Comparison of ENCODE assay signal across 1 cellular context in the genomic region with DNA sequence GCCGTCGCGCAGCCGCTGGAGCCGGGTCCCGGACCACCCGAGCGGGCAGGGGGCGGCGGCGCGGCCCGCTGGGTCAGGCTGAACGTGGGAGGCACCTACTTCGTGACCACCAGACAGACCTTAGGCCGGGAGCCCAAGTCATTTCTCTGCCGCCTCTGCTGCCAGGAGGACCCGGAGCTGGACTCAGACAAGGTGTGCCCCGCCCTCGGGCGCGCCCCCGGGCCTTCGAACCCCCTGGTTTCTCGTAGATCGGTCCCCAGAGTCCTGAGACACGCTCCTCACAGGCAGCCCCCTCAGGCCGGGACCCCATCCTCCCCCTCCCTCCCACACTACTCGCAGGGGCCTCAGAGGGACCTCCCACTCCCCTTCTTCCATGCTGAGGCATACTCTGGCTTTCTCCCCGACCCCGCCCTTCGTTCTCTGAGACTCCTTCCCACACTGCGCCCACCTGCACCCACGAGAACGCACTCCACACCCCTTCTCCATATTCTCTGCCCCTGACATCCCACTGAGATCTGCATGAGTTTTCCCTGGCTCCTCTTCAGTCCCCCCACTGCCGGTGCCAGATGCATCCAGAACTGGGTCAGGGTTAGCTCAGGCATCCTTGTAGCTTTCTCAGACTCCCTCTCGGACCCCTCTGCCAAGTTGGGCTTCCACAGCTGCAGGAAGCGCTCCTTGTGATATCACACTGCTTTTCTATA.
TF ChIP-seq lines count a peak whose summit lies in the region.

No MANE protein-coding gene starts in this region.

TF ChIP-seq in HepG2, 621 proteins besides CTCF, POLR2A, EP300 and RAD21 (continued from another document and continues in another):
- TF ChIP-seq, protein P1, sequence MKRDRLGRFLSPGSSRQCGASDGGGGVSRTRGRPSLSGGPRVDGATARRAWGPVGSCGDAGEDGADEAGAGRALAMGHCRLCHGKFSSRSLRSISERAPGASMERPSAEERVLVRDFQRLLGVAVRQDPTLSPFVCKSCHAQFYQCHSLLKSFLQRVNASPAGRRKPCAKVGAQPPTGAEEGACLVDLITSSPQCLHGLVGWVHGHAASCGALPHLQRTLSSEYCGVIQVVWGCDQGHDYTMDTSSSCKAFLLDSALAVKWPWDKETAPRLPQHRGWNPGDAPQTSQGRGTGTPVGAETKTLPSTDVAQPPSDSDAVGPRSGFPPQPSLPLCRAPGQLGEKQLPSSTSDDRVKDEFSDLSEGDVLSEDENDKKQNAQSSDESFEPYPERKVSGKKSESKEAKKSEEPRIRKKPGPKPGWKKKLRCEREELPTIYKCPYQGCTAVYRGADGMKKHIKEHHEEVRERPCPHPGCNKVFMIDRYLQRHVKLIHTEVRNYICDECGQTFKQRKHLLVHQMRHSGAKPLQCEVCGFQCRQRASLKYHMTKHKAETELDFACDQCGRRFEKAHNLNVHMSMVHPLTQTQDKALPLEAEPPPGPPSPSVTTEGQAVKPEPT (CRISPR knock-in tag; IDR thresholded peaks at IDR 0.05; ENCODE audit: low read depth): no peak
- TF ChIP-seq HNRNPL (IDR thresholded peaks at IDR 0.05; ENCODE audit: low read depth, low read length) (no peak), ZNF251 (CRISPR knock-in tag; IDR thresholded peaks at IDR 0.05) (no peak), ZNF468 (CRISPR knock-in tag; IDR thresholded peaks at IDR 0.05) (0 out of 2 replicates have a peak, but pooled peaks have one; percentile 48), ZNF264 (CRISPR knock-in tag; IDR thresholded peaks at IDR 0.05) (no peak), ZBTB20 (CRISPR knock-in tag; IDR thresholded peaks at IDR 0.05; ENCODE audit: borderline replicate concordance, low read depth) (no peak; the same call in 1 of the 2 replicates), ZNF639 (CRISPR knock-in tag; conservative IDR thresholded peaks at IDR 0.05) (no peak), ZNF552 (CRISPR knock-in tag; IDR thresholded peaks at IDR 0.05; ENCODE audit: borderline replicate concordance) (no peak), MATR3 (CRISPR knock-in tag; IDR thresholded peaks at IDR 0.05) (no peak), HNRNPLL (IDR thresholded peaks at IDR 0.05; ENCODE audit: low read depth, low read length, poor library complexity, severe bottlenecking) (no peak), ZNF567 (CRISPR knock-in tag; IDR thresholded peaks at IDR 0.05; ENCODE audit: borderline replicate concordance) (no peak), HDAC1 (CRISPR knock-in tag; IDR thresholded peaks at IDR 0.05) (no peak), ZNF34 (CRISPR knock-in tag; IDR thresholded peaks at IDR 0.05; ENCODE audit: borderline replicate concordance) (no peak), NR2F6 (IDR thresholded peaks at IDR 0.05) (no peak), NR2F6 (CRISPR knock-in tag; IDR thresholded peaks at IDR 0.05) (no peak), ZNF547 (CRISPR knock-in tag; IDR thresholded peaks at IDR 0.05) (0 out of 2 replicates have a peak, but pooled peaks have one; percentile 11), ZNF207 (IDR thresholded peaks at IDR 0.05; ENCODE audit: borderline replicate concordance) (no peak), NAIF1 (CRISPR knock-in tag; IDR thresholded peaks at IDR 0.05; ENCODE audit: borderline replicate concordance) (no peak), ZSCAN21 (CRISPR knock-in tag; IDR thresholded peaks at IDR 0.05; ENCODE audit: borderline replicate concordance) (peak; percentile 12; the same call in 1 of the 2 replicates), HOXA3 (CRISPR knock-in tag; IDR thresholded peaks at IDR 0.05) (no peak), SP2 (CRISPR knock-in tag; IDR thresholded peaks at IDR 0.05) (no peak), TMF1 (CRISPR knock-in tag; IDR thresholded peaks at IDR 0.05; ENCODE audit: low read depth) (no peak), ZSCAN12 (CRISPR knock-in tag; IDR thresholded peaks at IDR 0.05) (no peak), ZNF619 (CRISPR knock-in tag; IDR thresholded peaks at IDR 0.05) (0 out of 2 replicates have a peak, but pooled peaks have one; percentile 47), ZNF484 (CRISPR knock-in tag; IDR thresholded peaks at IDR 0.05; ENCODE audit: borderline replicate concordance, low read depth) (no peak), MLX (CRISPR knock-in tag; IDR thresholded peaks at IDR 0.05) (no peak)
- TF ChIP-seq, protein P2, sequence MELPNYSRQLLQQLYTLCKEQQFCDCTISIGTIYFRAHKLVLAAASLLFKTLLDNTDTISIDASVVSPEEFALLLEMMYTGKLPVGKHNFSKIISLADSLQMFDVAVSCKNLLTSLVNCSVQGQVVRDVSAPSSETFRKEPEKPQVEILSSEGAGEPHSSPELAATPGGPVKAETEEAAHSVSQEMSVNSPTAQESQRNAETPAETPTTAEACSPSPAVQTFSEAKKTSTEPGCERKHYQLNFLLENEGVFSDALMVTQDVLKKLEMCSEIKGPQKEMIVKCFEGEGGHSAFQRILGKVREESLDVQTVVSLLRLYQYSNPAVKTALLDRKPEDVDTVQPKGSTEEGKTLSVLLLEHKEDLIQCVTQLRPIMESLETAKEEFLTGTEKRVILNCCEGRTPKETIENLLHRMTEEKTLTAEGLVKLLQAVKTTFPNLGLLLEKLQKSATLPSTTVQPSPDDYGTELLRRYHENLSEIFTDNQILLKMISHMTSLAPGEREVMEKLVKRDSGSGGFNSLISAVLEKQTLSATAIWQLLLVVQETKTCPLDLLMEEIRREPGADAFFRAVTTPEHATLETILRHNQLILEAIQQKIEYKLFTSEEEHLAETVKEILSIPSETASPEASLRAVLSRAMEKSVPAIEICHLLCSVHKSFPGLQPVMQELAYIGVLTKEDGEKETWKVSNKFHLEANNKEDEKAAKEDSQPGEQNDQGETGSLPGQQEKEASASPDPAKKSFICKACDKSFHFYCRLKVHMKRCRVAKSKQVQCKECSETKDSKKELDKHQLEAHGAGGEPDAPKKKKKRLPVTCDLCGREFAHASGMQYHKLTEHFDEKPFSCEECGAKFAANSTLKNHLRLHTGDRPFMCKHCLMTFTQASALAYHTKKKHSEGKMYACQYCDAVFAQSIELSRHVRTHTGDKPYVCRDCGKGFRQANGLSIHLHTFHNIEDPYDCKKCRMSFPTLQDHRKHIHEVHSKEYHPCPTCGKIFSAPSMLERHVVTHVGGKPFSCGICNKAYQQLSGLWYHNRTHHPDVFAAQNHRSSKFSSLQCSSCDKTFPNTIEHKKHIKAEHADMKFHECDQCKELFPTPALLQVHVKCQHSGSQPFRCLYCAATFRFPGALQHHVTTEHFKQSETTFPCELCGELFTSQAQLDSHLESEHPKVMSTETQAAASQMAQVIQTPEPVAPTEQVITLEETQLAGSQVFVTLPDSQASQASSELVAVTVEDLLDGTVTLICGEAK (IDR thresholded peaks at IDR 0.05): no peak
- TF ChIP-seq, protein P2 (CRISPR knock-in tag; IDR thresholded peaks at IDR 0.05): 0 out of 2 replicates have a peak, but pooled peaks have one; percentile 20
- TF ChIP-seq, protein P3, sequence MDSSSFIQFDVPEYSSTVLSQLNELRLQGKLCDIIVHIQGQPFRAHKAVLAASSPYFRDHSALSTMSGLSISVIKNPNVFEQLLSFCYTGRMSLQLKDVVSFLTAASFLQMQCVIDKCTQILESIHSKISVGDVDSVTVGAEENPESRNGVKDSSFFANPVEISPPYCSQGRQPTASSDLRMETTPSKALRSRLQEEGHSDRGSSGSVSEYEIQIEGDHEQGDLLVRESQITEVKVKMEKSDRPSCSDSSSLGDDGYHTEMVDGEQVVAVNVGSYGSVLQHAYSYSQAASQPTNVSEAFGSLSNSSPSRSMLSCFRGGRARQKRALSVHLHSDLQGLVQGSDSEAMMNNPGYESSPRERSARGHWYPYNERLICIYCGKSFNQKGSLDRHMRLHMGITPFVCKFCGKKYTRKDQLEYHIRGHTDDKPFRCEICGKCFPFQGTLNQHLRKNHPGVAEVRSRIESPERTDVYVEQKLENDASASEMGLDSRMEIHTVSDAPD (CRISPR knock-in tag; IDR thresholded peaks at IDR 0.05): no peak
- TF ChIP-seq, protein P4, sequence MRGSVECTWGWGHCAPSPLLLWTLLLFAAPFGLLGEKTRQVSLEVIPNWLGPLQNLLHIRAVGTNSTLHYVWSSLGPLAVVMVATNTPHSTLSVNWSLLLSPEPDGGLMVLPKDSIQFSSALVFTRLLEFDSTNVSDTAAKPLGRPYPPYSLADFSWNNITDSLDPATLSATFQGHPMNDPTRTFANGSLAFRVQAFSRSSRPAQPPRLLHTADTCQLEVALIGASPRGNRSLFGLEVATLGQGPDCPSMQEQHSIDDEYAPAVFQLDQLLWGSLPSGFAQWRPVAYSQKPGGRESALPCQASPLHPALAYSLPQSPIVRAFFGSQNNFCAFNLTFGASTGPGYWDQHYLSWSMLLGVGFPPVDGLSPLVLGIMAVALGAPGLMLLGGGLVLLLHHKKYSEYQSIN (CRISPR knock-in tag; IDR thresholded peaks at IDR 0.05; ENCODE audit: borderline replicate concordance): no peak
- TF ChIP-seq, protein P5, sequence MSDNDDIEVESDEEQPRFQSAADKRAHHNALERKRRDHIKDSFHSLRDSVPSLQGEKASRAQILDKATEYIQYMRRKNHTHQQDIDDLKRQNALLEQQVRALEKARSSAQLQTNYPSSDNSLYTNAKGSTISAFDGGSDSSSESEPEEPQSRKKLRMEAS (IDR thresholded peaks at IDR 0.05): no peak; the same call in 1 of the 2 replicates
- TF ChIP-seq, protein P6, sequence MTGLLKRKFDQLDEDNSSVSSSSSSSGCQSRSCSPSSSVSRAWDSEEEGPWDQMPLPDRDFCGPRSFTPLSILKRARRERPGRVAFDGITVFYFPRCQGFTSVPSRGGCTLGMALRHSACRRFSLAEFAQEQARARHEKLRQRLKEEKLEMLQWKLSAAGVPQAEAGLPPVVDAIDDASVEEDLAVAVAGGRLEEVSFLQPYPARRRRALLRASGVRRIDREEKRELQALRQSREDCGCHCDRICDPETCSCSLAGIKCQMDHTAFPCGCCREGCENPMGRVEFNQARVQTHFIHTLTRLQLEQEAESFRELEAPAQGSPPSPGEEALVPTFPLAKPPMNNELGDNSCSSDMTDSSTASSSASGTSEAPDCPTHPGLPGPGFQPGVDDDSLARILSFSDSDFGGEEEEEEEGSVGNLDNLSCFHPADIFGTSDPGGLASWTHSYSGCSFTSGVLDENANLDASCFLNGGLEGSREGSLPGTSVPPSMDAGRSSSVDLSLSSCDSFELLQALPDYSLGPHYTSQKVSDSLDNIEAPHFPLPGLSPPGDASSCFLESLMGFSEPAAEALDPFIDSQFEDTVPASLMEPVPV (CRISPR knock-in tag; IDR thresholded peaks at IDR 0.05): no peak
- TF ChIP-seq, protein P7, sequence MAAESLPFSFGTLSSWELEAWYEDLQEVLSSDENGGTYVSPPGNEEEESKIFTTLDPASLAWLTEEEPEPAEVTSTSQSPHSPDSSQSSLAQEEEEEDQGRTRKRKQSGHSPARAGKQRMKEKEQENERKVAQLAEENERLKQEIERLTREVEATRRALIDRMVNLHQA (CRISPR knock-in tag; IDR thresholded peaks at IDR 0.05): no peak
- TF ChIP-seq, protein P8, sequence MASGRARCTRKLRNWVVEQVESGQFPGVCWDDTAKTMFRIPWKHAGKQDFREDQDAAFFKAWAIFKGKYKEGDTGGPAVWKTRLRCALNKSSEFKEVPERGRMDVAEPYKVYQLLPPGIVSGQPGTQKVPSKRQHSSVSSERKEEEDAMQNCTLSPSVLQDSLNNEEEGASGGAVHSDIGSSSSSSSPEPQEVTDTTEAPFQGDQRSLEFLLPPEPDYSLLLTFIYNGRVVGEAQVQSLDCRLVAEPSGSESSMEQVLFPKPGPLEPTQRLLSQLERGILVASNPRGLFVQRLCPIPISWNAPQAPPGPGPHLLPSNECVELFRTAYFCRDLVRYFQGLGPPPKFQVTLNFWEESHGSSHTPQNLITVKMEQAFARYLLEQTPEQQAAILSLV (CRISPR knock-in tag; IDR thresholded peaks at IDR 0.05; ENCODE audit: borderline replicate concordance): 0 out of 2 replicates have a peak, but pooled peaks have one; percentile 42
